ENCODE assay signal across 1 cellular context in the genomic region with DNA sequence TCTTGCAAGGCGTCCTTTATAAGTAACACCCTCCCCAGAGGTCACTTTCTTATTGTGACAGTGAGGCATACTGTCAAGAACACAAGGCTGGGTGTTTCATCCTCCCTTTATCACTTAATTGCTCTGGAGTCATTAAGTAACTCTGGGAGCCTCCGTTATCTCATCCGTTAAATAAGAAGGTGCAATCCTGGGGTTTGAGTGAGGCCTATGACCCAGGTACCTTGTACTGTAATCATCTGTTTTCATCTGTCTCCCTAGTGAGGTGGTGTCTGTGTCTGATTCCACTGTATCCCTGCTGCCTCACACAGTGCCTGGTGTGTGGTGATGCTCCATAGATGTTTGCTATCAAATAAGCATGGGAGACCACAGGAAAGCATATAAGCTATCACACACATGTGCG.
TF ChIP-seq lines count a peak whose summit lies in the region.

No MANE protein-coding gene starts in this region.

TF ChIP-seq in A549, 52 proteins besides CTCF, POLR2A, EP300 and RAD21:
- TF ChIP-seq JUN (IDR thresholded peaks at IDR 0.05) (0 out of 5 replicates have a peak, but pooled peaks of 1 of the 2 experiments have one; percentile 3), HOXB13 (CRISPR knock-in tag; IDR thresholded peaks at IDR 0.05; ENCODE audit: low read depth) (no peak), POLR2AphosphoS2 (conservative IDR thresholded peaks at IDR 0.05; ENCODE audit: low read length) (0 out of 2 replicates have a peak, but pooled peaks have one; percentile 74), KDM1A (IDR thresholded peaks at IDR 0.05; ENCODE audit: low read depth) (no peak), ZSCAN20 (CRISPR knock-in tag; IDR thresholded peaks at IDR 0.05) (no peak), CBX8 (IDR thresholded peaks at IDR 0.05) (no peak), FOSB (CRISPR knock-in tag; IDR thresholded peaks at IDR 0.05) (no peak), HOXA7 (CRISPR knock-in tag; IDR thresholded peaks at IDR 0.05) (0 out of 2 replicates have a peak, but pooled peaks have one; percentile 6), ZFP36 (IDR thresholded peaks at IDR 0.05; ENCODE audit: borderline replicate concordance, partially characterized antibody) (no peak), ESRRA (IDR thresholded peaks at IDR 0.05; ENCODE audit: borderline replicate concordance, low read length) (no peak)
- TF ChIP-seq, protein P1, sequence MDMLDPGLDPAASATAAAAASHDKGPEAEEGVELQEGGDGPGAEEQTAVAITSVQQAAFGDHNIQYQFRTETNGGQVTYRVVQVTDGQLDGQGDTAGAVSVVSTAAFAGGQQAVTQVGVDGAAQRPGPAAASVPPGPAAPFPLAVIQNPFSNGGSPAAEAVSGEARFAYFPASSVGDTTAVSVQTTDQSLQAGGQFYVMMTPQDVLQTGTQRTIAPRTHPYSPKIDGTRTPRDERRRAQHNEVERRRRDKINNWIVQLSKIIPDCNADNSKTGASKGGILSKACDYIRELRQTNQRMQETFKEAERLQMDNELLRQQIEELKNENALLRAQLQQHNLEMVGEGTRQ (IDR thresholded peaks at IDR 0.05): no peak
